In the genomic region with DNA sequence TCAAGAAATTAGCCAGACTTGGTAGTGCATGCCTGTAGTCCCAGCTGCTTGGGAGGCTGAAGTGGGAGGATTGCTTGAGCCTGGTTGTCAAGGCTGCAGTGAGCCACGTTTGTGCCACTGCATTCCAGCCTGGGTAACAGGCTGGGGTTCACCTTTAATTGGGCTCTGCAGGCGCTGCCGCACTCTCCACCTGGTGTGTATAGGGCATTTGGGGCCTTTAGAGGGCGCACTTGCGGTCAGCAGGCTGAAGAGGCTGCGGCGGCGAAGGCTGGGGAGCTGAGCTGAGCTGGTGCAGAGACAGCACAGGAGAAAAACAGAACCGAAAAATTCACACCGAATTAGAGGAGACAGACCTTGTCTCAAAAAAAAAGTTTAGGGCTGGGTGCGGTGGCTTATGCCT, we compare ENCODE assay signal across 10 cellular contexts. TPM values are rescaled to one million over a fixed set of nuclear protein-coding genes. Genes with fewer than 3 reads are reported as not detected.
DNase-seq lines count a peak whose midpoint lies in the region; ATAC-seq and TF ChIP-seq lines count a peak whose summit lies in the region.
"Had no signal": no experiment of that assay in that cellular context is flagged by ENCODE, and none has a peak within 500 bp of the region (broad histone marks: within the 10 kb centered on the region; RNA-seq: fewer than 3 reads in every experiment).

No MANE protein-coding gene starts in this region.

- peaks cover 0 to 1% (median 0%) of the 10 kb centered on the region in 7 donors for H3K9me3 Mint-ChIP-seq in CD14-positive monocyte

- DNase-seq in CD14-positive monocyte (ENCODE audit: low spot score) = no peak
- DNase-seq in UCSD-AML1 (lab: John Stamatoyannopoulos, UW; ENCODE audit: unreplicated experiment) = peak; percentile 11
- peak; percentile 75 for DNase-seq in iPS-NIHi7 (ENCODE audit: extremely low spot score)
- DNase-seq in activated CD4-positive, CD25-positive, alpha-beta regulatory T cell (lab: John Stamatoyannopoulos, UW) = no peak
- DNase-seq in NK-92 treated with Interleukin-12 subunit alpha and Interleukin-12 subunit beta, amount 100 ng/mL, for 24 hours (lab: John Stamatoyannopoulos, UW) = no peak
- DNase-seq: NCI-H1417 had no signal

- no peak overlapping the region for H3K4me3 ChIP-seq in GM12875 (ENCODE audit: low read depth, low read length)
- H3K4me3 ChIP-seq: vagina had no signal

- no peak overlapping the region for H3K4me3 Mint-ChIP-seq in CD14-positive monocyte

- H3K4me1 Mint-ChIP-seq in CD14-positive monocyte = peaks cover 4% of the 10 kb centered on the region

- no peaks in the 10 kb centered on the region for H3K27me3 Mint-ChIP-seq in CD14-positive monocyte (ENCODE audit: low read depth in 3 of 3)

- no peak for ATAC-seq in HG03045 (IDR thresholded peaks at IDR 0.05; ENCODE audit: unreplicated experiment)
- ATAC-seq in HG03442 (IDR thresholded peaks at IDR 0.05; ENCODE audit: unreplicated experiment) = no peak

- peak; percentile 44 for TF ChIP-seq CTCF in CD14-positive monocyte (IDR thresholded peaks at IDR 0.05)
- TF ChIP-seq CTCF in GM12875 (IDR thresholded peaks at IDR 0.05; ENCODE audit: borderline replicate concordance, insufficient read depth, low read depth, low read length) = peak; percentile 28; the same call in 1 of the 2 replicates

- no peak overlapping the region for H3K27ac Mint-ChIP-seq in CD14-positive monocyte

- intact Hi-C loops in CD14-positive monocyte (cut with micrococcal nuclease) = no loop called here

- peaks cover 64 to 73% of the 10 kb centered on the region in 2 donors for H3K36me3 Mint-ChIP-seq in CD14-positive monocyte

RNA-seq across cellular contexts. Expression of a gene that starts 31.2 kb away (rescaled TPM):
- 10 to 100 TPM; 14.4 to 20.4 TPM for polyA plus RNA-seq in CD14-positive monocyte

Comparison
In these comparisons a context has a peak if more than half of its experiments do, and no peak if none do; other contexts are left out.
1. DNase-seq: peak in UCSD-AML1 (single experiment) and iPS-NIHi7 (single experiment); none in CD14-positive monocyte (single experiment), activated CD4-positive, CD25-positive, alpha-beta regulatory T cell (0 of 4) and NK-92 treated with Interleukin-12 subunit alpha and Interleukin-12 subunit beta, amount 100 ng/mL, for 24 hours (single experiment).